In genomic region chr1:26695417-26696190, GRCh38 we compare ENCODE assay signal across 1 cellular context.
A peak's percentile ranks its signal among the peaks of the same experiment; 100 is the strongest.
TF ChIP-seq lines count a peak whose summit lies in the region.

TSS of gene ARID1A (plus strand) at chr1:26696015. CDS start at chr1:26696404, 389 bp downstream.

TF ChIP-seq in HepG2, 621 proteins besides CTCF, POLR2A, EP300 and RAD21 (continued from another document and continues in another):
- TF ChIP-seq ARID5B (CRISPR knock-in tag; IDR thresholded peaks at IDR 0.05) (no peak; the same call in none of the 2 replicates), IRF1 (CRISPR knock-in tag; IDR thresholded peaks at IDR 0.05; ENCODE audit: low read depth) (peak; percentile 47; the same call in 1 of the 2 replicates), ZNF251 (CRISPR knock-in tag; IDR thresholded peaks at IDR 0.05) (0 out of 2 replicates have a peak, but pooled peaks have one; percentile 46), ZNF589 (CRISPR knock-in tag; conservative IDR thresholded peaks at IDR 0.05) (peak; percentile 79; the same call in 1 of the 2 replicates), RNF219 (CRISPR knock-in tag; IDR thresholded peaks at IDR 0.05) (peak; percentile 86; the same call in 1 of the 2 replicates), ZNF772 (CRISPR knock-in tag; IDR thresholded peaks at IDR 0.05) (peak; percentile 95), JARID2 (CRISPR knock-in tag; IDR thresholded peaks at IDR 0.05; ENCODE audit: insufficient replicate concordance) (peak; percentile 69), JUN (CRISPR knock-in tag; IDR thresholded peaks at IDR 0.05) (peak; percentile 32; the same call in 1 of the 2 replicates), ZNF513 (CRISPR knock-in tag; conservative IDR thresholded peaks at IDR 0.05) (no peak), MTF1 (CRISPR knock-in tag; IDR thresholded peaks at IDR 0.05) (peak; percentile 52; the same call in 1 of the 2 replicates), ZNF652 (CRISPR knock-in tag; IDR thresholded peaks at IDR 0.05; ENCODE audit: borderline replicate concordance, low read depth) (peak; percentile 38; the same call in 1 of the 2 replicates), MAF1 (CRISPR knock-in tag; IDR thresholded peaks at IDR 0.05; ENCODE audit: borderline replicate concordance) (0 out of 2 replicates have a peak, but pooled peaks have one; percentile 27), ZNF616 (CRISPR knock-in tag; IDR thresholded peaks at IDR 0.05; ENCODE audit: low read depth) (0 out of 2 replicates have a peak, but pooled peaks have one; percentile 39), KLF11 (CRISPR knock-in tag; IDR thresholded peaks at IDR 0.05) (peak; percentile 86), CENPX (CRISPR knock-in tag; IDR thresholded peaks at IDR 0.05) (no peak), ATF7 (IDR thresholded peaks at IDR 0.05) (no peak), ATF7 (CRISPR knock-in tag; IDR thresholded peaks at IDR 0.05) (no peak), MAZ (IDR thresholded peaks at IDR 0.05; ENCODE audit: borderline replicate concordance, low read depth, low read length) (peak; percentile 97), MAZ (CRISPR knock-in tag; IDR thresholded peaks at IDR 0.05; ENCODE audit: low read depth) (peak; percentile 100), SMAD3 (CRISPR knock-in tag; IDR thresholded peaks at IDR 0.05) (peak; percentile 91), NFE2 (CRISPR knock-in tag; IDR thresholded peaks at IDR 0.05) (no peak), ZNF569 (CRISPR knock-in tag; IDR thresholded peaks at IDR 0.05; ENCODE audit: borderline replicate concordance) (no peak), HOMEZ (CRISPR knock-in tag; IDR thresholded peaks at IDR 0.05; ENCODE audit: low read depth) (peak; percentile 23; the same call in 1 of the 2 replicates), SAFB2 (CRISPR knock-in tag; IDR thresholded peaks at IDR 0.05; ENCODE audit: borderline replicate concordance, low read depth) (peak; percentile 74; the same call in 1 of the 2 replicates), GRHL1 (CRISPR knock-in tag; conservative IDR thresholded peaks at IDR 0.05) (no peak), HOXA3 (CRISPR knock-in tag; IDR thresholded peaks at IDR 0.05) (peak; percentile 96), ZNF451 (CRISPR knock-in tag; IDR thresholded peaks at IDR 0.05) (peak; percentile 94), ZNF362 (CRISPR knock-in tag; IDR thresholded peaks at IDR 0.05; ENCODE audit: borderline replicate concordance) (0 out of 2 replicates have a peak, but pooled peaks have one; percentile 39), AKNA (CRISPR knock-in tag; IDR thresholded peaks at IDR 0.05; ENCODE audit: borderline replicate concordance) (no peak; the same call in 1 of the 2 replicates), AKAP8 (CRISPR knock-in tag; IDR thresholded peaks at IDR 0.05) (peak; percentile 81; the same call in 1 of the 2 replicates), CHCHD3 (CRISPR knock-in tag; IDR thresholded peaks at IDR 0.05) (peak; percentile 93; the same call in 1 of the 2 replicates), HOXD1 (CRISPR knock-in tag; IDR thresholded peaks at IDR 0.05) (peak; percentile 49; the same call in 1 of the 2 replicates), ZNF256 (CRISPR knock-in tag; conservative IDR thresholded peaks at IDR 0.05) (no peak; the same call in 1 of the 2 replicates), MLX (CRISPR knock-in tag; IDR thresholded peaks at IDR 0.05) (peak; percentile 59), THRA (CRISPR knock-in tag; IDR thresholded peaks at IDR 0.05; ENCODE audit: borderline replicate concordance) (peak; percentile 83), FOSL1 (CRISPR knock-in tag; IDR thresholded peaks at IDR 0.05; ENCODE audit: borderline replicate concordance) (no peak), KDM5A (IDR thresholded peaks at IDR 0.05; ENCODE audit: borderline replicate concordance, low read length) (peak; percentile 17; the same call in 1 of the 2 replicates), ZNF792 (CRISPR knock-in tag; IDR thresholded peaks at IDR 0.05) (peak; percentile 95)
